Comparison of ENCODE assay signal across 24 cellular contexts in genomic region chr1:219668446-219668845, GRCh38. TPM values are rescaled to one million over a fixed set of nuclear protein-coding genes. Genes with fewer than 3 reads are reported as not detected.
DNase-seq lines count a peak whose midpoint lies in the region; ATAC-seq, FAIRE-seq and TF ChIP-seq lines count a peak whose summit lies in the region.
"Had no signal": no experiment of that assay in that cellular context is flagged by ENCODE, and none has a peak within 500 bp of the region (broad histone marks: within the 10 kb centered on the region; RNA-seq: fewer than 3 reads in every experiment).

No MANE protein-coding gene starts in this region.

- H3K79me2 ChIP-seq in HepG2 (ENCODE audit: insufficient read depth, low read length) = no peaks in the 10 kb centered on the region

- no peak for ATAC-seq in HepG2
- peak; percentile 15 to 51 (median 48) for ATAC-seq in right lobe of liver
- ATAC-seq: A549 had no signal

- no TSS peak for BruUV-seq in HepG2 (replicated peaks; lab: Mats Ljungman, UMichigan)

- POLR2A ChIA-PET in HepG2 (lab: Yijun Ruan, JAX) (no interaction called here), GM10248 (lab: Yijun Ruan, JAX) (no interaction called here)

- FAIRE-seq in HepG2 (lab: Jason Lieb, UNC) = no peak
- FAIRE-seq in small intestine (lab: Jason Lieb, UNC) = no peak
- FAIRE-seq: A549, GM12891, GM19239 had no signal

- TF ChIP-seq CTCF in liver (IDR thresholded peaks at IDR 0.05; ENCODE audit: low read depth, low read length, missing input control) = no peak
- no peak for TF ChIP-seq CTCF in HepG2 (CRISPR knock-in tag; IDR thresholded peaks at IDR 0.05)
- no peak for TF ChIP-seq CTCF in right lobe of liver (IDR thresholded peaks at IDR 0.05)
- TF ChIP-seq CTCF in BE2C (IDR thresholded peaks at IDR 0.05; ENCODE audit: low read depth, low read length) = no peak
- no peak for TF ChIP-seq CTCF in GM10248 (IDR thresholded peaks at IDR 0.05; ENCODE audit: control extremely low read depth, extremely low read depth, low read depth, missing control alignments)

- TF ChIP-seq RAD21 in liver (IDR thresholded peaks at IDR 0.05) (no peak), HepG2 (CRISPR knock-in tag; IDR thresholded peaks at IDR 0.05) (no peak)

- H2AFZ ChIP-seq in HepG2 (ENCODE audit: low read length) = no peak overlapping the region

- no peak overlapping the region for H3K9ac ChIP-seq in liver (ENCODE audit: low read depth in 1 of 2, low read length in 2 of 2)
- no peak overlapping the region for H3K9ac ChIP-seq in HepG2 (ENCODE audit: insufficient read depth, low read depth, low read length)
- H3K9ac ChIP-seq: BLaER1 had no signal

- no peaks in the 10 kb centered on the region for H3K9me3 ChIP-seq in liver (ENCODE audit: control insufficient read depth in 4 of 4, low read length in 3 of 4)
- H3K9me3 ChIP-seq in HepG2 (ENCODE audit: low read length) = no peaks in the 10 kb centered on the region
- no peaks in the 10 kb centered on the region for H3K9me3 ChIP-seq in right lobe of liver
- no peaks in the 10 kb centered on the region for H3K9me3 ChIP-seq in small intestine (ENCODE audit: control insufficient read depth, low read depth)
- no peaks in the 10 kb centered on the region for H3K9me3 ChIP-seq in BE2C
- H3K9me3 ChIP-seq: A549, BLaER1 had no signal

- WGBS in liver = 39% methylated on average over 2 of the region's 2 CpGs
- 30% methylated on average over 2 of the region's 2 CpGs for WGBS in HepG2 (ENCODE audit: low lambda C conversion rate)
- WGBS in right lobe of liver (ENCODE audit: insufficient coverage, low coverage, low lambda C conversion rate, missing lambda C conversion rate) = 26% methylated on average over 2 of the region's 2 CpGs
- 21 to 62% (median 37%) methylated on average over 2 of the region's 2 CpGs for WGBS in small intestine, 3 donors

- H3K4me1 ChIP-seq in liver (ENCODE audit: control insufficient read depth in 4 of 4, insufficient read depth in 4 of 4, low read length in 3 of 4) (peaks cover 2 to 40% (median 32%) of the 10 kb centered on the region in 4 donors), HepG2 (ENCODE audit: insufficient read depth, low read length) (no peaks in the 10 kb centered on the region; the same call in 1 of the 2 replicates), right lobe of liver (peaks cover 0 to 39% (median 18%) of the 10 kb centered on the region in 4 donors), small intestine (ENCODE audit: control insufficient read depth in 2 of 2, insufficient read depth in 1 of 2, low read depth in 1 of 2, low read length in 1 of 2) (no peaks in the 10 kb centered on the region), BE2C (no peaks in the 10 kb centered on the region)
- H3K4me1 ChIP-seq: BLaER1 had no signal

- no peak overlapping the region for H3K27ac ChIP-seq in liver (ENCODE audit: low read depth in 1 of 2, low read length in 2 of 2)
- H3K27ac ChIP-seq in HepG2 (ENCODE audit: extremely low read length, insufficient read depth, low read length) = no peak overlapping the region
- H3K27ac ChIP-seq in right lobe of liver = no peak overlapping the region
- no peak overlapping the region for H3K27ac ChIP-seq in small intestine (ENCODE audit: low read depth in 1 of 2, low read length in 1 of 2)
- H3K27ac ChIP-seq: 22Rv1, A549, BLaER1 had no signal

- H3K36me3 ChIP-seq in liver (ENCODE audit: control insufficient read depth in 4 of 4, insufficient read depth in 3 of 4, low read depth in 1 of 4, low read length in 3 of 4) = no peaks in the 10 kb centered on the region
- H3K36me3 ChIP-seq in HepG2 (replicated peaks in 1 of 2; ENCODE audit: control insufficient read depth in 1 of 2, insufficient read depth in 2 of 2, low read length in 2 of 2) = no peaks in the 10 kb centered on the region
- no peaks in the 10 kb centered on the region for H3K36me3 ChIP-seq in right lobe of liver
- H3K36me3 ChIP-seq in small intestine (ENCODE audit: control insufficient read depth in 2 of 2, insufficient read depth in 2 of 2, low read length in 2 of 2) = no peaks in the 10 kb centered on the region
- no peaks in the 10 kb centered on the region for H3K36me3 ChIP-seq in BE2C
- H3K36me3 ChIP-seq: BLaER1 had no signal

- TF ChIP-seq EP300 in HepG2 (IDR thresholded peaks at IDR 0.05; ENCODE audit: low read depth in 2 of 2, low read length in 2 of 2) = no peak
- TF ChIP-seq EP300 in HepG2 (CRISPR knock-in tag; IDR thresholded peaks at IDR 0.05; ENCODE audit: borderline replicate concordance) = no peak

- TF ChIP-seq POLR2A in HepG2 (IDR thresholded peaks at IDR 0.05; ENCODE audit: insufficient read depth in 1 of 2, low read depth in 2 of 2, low read length in 2 of 2) = no peak
- no peak for TF ChIP-seq POLR2A in right lobe of liver (IDR thresholded peaks at IDR 0.05)

- in situ Hi-C loops in HepG2 (cut with HindIII; ENCODE audit: extremely low pct_ligation_motif_present, low pct_unique_long_range_greater_than_20kb) = no loop called here

- intact Hi-C loops in HepG2 (cut with micrococcal nuclease; ENCODE audit: unreplicated experiment) = loop anchor here (10.0 kb wide), 1 partner anchor 146 kb away; no protein-coding TSS in a partner anchor
- intact Hi-C loops in right lobe of liver (cut with DNase I) = no loop called here

- DNase-seq in HepG2 (ENCODE audit: low spot score) = no peak
- DNase-seq in right lobe of liver = no peak
- DNase-seq in small intestine = peak; percentile 52
- DNase-seq in BE2C = no peak
- no peak for DNase-seq in GM10248 (ENCODE audit: extremely low spot score)
- DNase-seq: AML-193; C1 segment of cervical spinal cord; CD4-positive, alpha-beta memory T cell; CD4-positive, CD25-positive, alpha-beta regulatory T cell; CD8-positive, alpha-beta memory T cell; COR-L47; DMS 273 treated with DMSO at 0.1 percent for 48 hours; DMS153; DMS79; DND-41; EL; GDM1 had no signal

- H3K4me3 ChIP-seq in liver (ENCODE audit: low read depth in 1 of 3, low read length in 3 of 3) = no peak overlapping the region
- no peak overlapping the region for H3K4me3 ChIP-seq in HepG2 (replicated peaks in 1 of 3; ENCODE audit: insufficient read depth in 1 of 3, low read depth in 2 of 3, low read length in 3 of 3)
- H3K4me3 ChIP-seq in right lobe of liver = no peak overlapping the region
- no peak overlapping the region for H3K4me3 ChIP-seq in small intestine (ENCODE audit: low read depth in 1 of 2, low read length in 2 of 2)
- H3K4me3 ChIP-seq in BE2C (ENCODE audit: low read depth, low read length) = no peak overlapping the region
- H3K4me3 ChIP-seq: A549, BLaER1 had no signal

- CTCF ChIA-PET in HepG2 (lab: Yijun Ruan, JAX; ENCODE audit: low intra/inter-chr PET ratio, low total read pairs) (no interaction called here), GM10248 (lab: Yijun Ruan, JAX) (interaction anchor here (0.6 to 1.3 kb wide), 2 partner anchors 8 to 144 kb away, joined by 3 to 5 read pairs; no protein-coding TSS in a partner anchor)

- no peak overlapping the region for H3K4me2 ChIP-seq in HepG2 (ENCODE audit: low read depth, low read length)
- H3K4me2 ChIP-seq: A549, BLaER1 had no signal

- H3K27me3 ChIP-seq in liver (ENCODE audit: control insufficient read depth in 4 of 4, insufficient read depth in 4 of 4, low read length in 3 of 4) (no peaks in the 10 kb centered on the region), HepG2 (ENCODE audit: control insufficient read depth in 1 of 2, insufficient read depth in 2 of 2, low read length in 2 of 2) (no peaks in the 10 kb centered on the region), right lobe of liver (no peaks in the 10 kb centered on the region), small intestine (ENCODE audit: control insufficient read depth in 2 of 2, insufficient read depth in 2 of 2, low read length in 2 of 2) (no peaks in the 10 kb centered on the region), BE2C (no peaks in the 10 kb centered on the region)
- H3K27me3 ChIP-seq: BLaER1 had no signal

- H4K20me1 ChIP-seq in HepG2 (ENCODE audit: insufficient read depth, low read length) = no peaks in the 10 kb centered on the region
- H4K20me1 ChIP-seq: BLaER1 had no signal

TF ChIP-seq in liver, 16 proteins besides CTCF, POLR2A, EP300 and RAD21 (continues in another document):
- peak; percentile 24 for TF ChIP-seq SP1 (IDR thresholded peaks at IDR 0.05)
- TF ChIP-seq YY1 (IDR thresholded peaks at IDR 0.05) = no peak
- peak; percentile 67 to 82 for TF ChIP-seq HNF4A (conservative IDR thresholded peaks at IDR 0.05)

TF ChIP-seq in HepG2, 621 proteins besides CTCF, POLR2A, EP300 and RAD21 (continues in another document):
- TF ChIP-seq ZNF607 (CRISPR knock-in tag; IDR thresholded peaks at IDR 0.05; ENCODE audit: borderline replicate concordance) = no peak
- TF ChIP-seq ZNF7 (CRISPR knock-in tag; IDR thresholded peaks at IDR 0.05) = no peak
- no peak for TF ChIP-seq FOXP1 (IDR thresholded peaks at IDR 0.05)
- TF ChIP-seq FOXP1 (CRISPR knock-in tag; IDR thresholded peaks at IDR 0.05) = no peak

RNA-seq across cellular contexts. Expression of gene ZC3H11B, which starts 55.5 kb away (rescaled TPM):
- under 1 TPM in 1 of 2 donors, not detected in 1; 0.25 TPM for total RNA-seq in liver
- polyA plus RNA-seq in liver = under 1 TPM in 1 of 2 donors, not detected in 1; 0.14 TPM
- 0.15 and 0.34 TPM in 2 replicates for total RNA-seq in HepG2 (2016; rRNA removed; fragmentation: Illumina TruSeq; extraction: Trizol)
- not detected in 2 replicates for total RNA-seq in HepG2 (2016; cell fraction: cytosol; rRNA removed; fragmentation: Illumina TruSeq; extraction: Trizol; ENCODE audit: low read depth)
- 0.09 and 0.18 TPM in 2 replicates for total RNA-seq in HepG2 (2016; cell fraction: insoluble cytoplasmic fraction; rRNA removed; fragmentation: Illumina TruSeq; extraction: Trizol)
- total RNA-seq in HepG2 (2016; cell fraction: membrane; rRNA removed; fragmentation: Illumina TruSeq; extraction: Trizol) = 0.07 TPM in 1 of 2 replicates, not detected in the other
- 0.25 TPM in 1 of 2 replicates, not detected in the other for total RNA-seq in HepG2 (2016; cell fraction: nucleus; rRNA removed; fragmentation: Illumina TruSeq; extraction: Trizol)
- polyA plus RNA-seq in HepG2 (2011; rRNA removed) = 0.05 and 0.09 TPM in 2 replicates
- polyA plus RNA-seq in HepG2 (2011; cell fraction: cytosol; rRNA removed) = 0.05 TPM in 1 of 2 replicates, not detected in the other
- 0.09 and 0.11 TPM in 2 replicates for polyA plus RNA-seq in HepG2 (2011; cell fraction: nucleus; rRNA removed)
- polyA plus RNA-seq in HepG2 (2012) = 0.15 and 0.20 TPM in 2 replicates
- polyA plus RNA-seq in HepG2 (2016; cell fraction: cytosol; fragmentation: Illumina TruSeq; extraction: Trizol; ENCODE audit: low read depth) = not detected in 2 replicates
- 0.10 TPM in 1 of 2 replicates, not detected in the other for polyA plus RNA-seq in HepG2 (2016; cell fraction: insoluble cytoplasmic fraction; fragmentation: Illumina TruSeq; extraction: Trizol; ENCODE audit: low read depth)
- polyA plus RNA-seq in HepG2 (2016; cell fraction: membrane; fragmentation: Illumina TruSeq; extraction: Trizol; ENCODE audit: low read depth) = 0.07 TPM in 1 of 2 replicates, not detected in the other
- polyA plus RNA-seq in HepG2 (2016; cell fraction: nucleus; fragmentation: Illumina TruSeq; extraction: Trizol; ENCODE audit: insufficient read depth, low read depth) = 0.21 TPM in 1 of 2 replicates, not detected in the other
- not detected in 2 replicates for polyA minus RNA-seq in HepG2 (2011; rRNA and poly(A)+ RNA removed; ENCODE audit: low replicate concordance)
- polyA minus RNA-seq in HepG2 (2011; cell fraction: cytosol; rRNA and poly(A)+ RNA removed) = not detected in 2 replicates
- polyA minus RNA-seq in HepG2 (2011; cell fraction: nucleus; rRNA and poly(A)+ RNA removed) = 0.26 and 0.99 TPM in 2 replicates
- total RNA-seq in right lobe of liver = under 1 TPM in 3 of 6 experiments, not detected in 3; 0.12 to 0.37 (median 0.23) TPM
- under 1 TPM in 1 of 3 donors, not detected in 2; 0.06 TPM for polyA plus RNA-seq in small intestine
- polyA plus RNA-seq in BE2C (2012; ENCODE audit: insufficient read depth, insufficient read length, low read depth) = 0.82 TPM
- total RNA-seq: CD4-positive, alpha-beta memory T cell; CD4-positive, CD25-positive, alpha-beta regulatory T cell; G401 had no signal
- polyA plus RNA-seq: CD4-positive, alpha-beta memory T cell; CD4-positive, CD25-positive, alpha-beta regulatory T cell; CD8-positive, alpha-beta memory T cell had no signal
